ENCODE assay signal across 1 cellular context in genomic region chr15:90101969-90102890, GRCh38.
TF ChIP-seq lines count a peak whose summit lies in the region.

IDH2 (minus strand) TSS chr15:90102468; CDS start chr15:90102390, 78 bp downstream.

TF ChIP-seq in K562, 482 proteins besides CTCF, POLR2A, EP300 and RAD21 (continued from another document and continues in another):
- peak; percentile 84 for TF ChIP-seq VEZF1 (CRISPR knock-in tag; IDR thresholded peaks at IDR 0.05)
- peak in 1 of 2 experiments; percentile 69 for TF ChIP-seq E2F6 (IDR thresholded peaks at IDR 0.05; ENCODE audit: borderline replicate concordance in 1 of 2, extremely low read depth in 1 of 2, insufficient read depth in 1 of 2, insufficient read length in 1 of 2, low read depth in 1 of 2, low read length in 1 of 2, poor library complexity in 1 of 2, severe bottlenecking in 1 of 2)
- peak; percentile 76; the same call in 1 of the 2 replicates for TF ChIP-seq FOXP1 (CRISPR knock-in tag; IDR thresholded peaks at IDR 0.05)
- no peak for TF ChIP-seq BMI1 (IDR thresholded peaks at IDR 0.05; ENCODE audit: low read length)
- no peak for TF ChIP-seq ID3 (CRISPR knock-in tag; IDR thresholded peaks at IDR 0.05)
- TF ChIP-seq ID3 (tag; IDR thresholded peaks at IDR 0.05): peak; percentile 49; the same call in 1 of the 2 replicates
- peak; percentile 79 for TF ChIP-seq TBP (optimal IDR thresholded peaks at IDR 0.05; ENCODE audit: low read depth, low read length)
- no peak for TF ChIP-seq ZNF699 (CRISPR knock-in tag; IDR thresholded peaks at IDR 0.05; ENCODE audit: insufficient replicate concordance)
- TF ChIP-seq CBX1 (IDR thresholded peaks at IDR 0.05; ENCODE audit: low read depth): peak; percentile 47; the same call in 1 of the 2 replicates
- peak; percentile 79 for TF ChIP-seq CHD2 (IDR thresholded peaks at IDR 0.05; ENCODE audit: low read depth, low read length)
- TF ChIP-seq RBBP5 (IDR thresholded peaks at IDR 0.05; ENCODE audit: borderline replicate concordance, insufficient read depth, low read length, poor library complexity, severe bottlenecking): peak; percentile 68
- TF ChIP-seq L3MBTL2 (IDR thresholded peaks at IDR 0.05): peak; percentile 66; the same call in 1 of the 2 replicates
- TF ChIP-seq FUS (optimal IDR thresholded peaks at IDR 0.05; ENCODE audit: low read depth, low read length): peak; percentile 29
- TF ChIP-seq FOXJ3 (CRISPR knock-in tag; IDR thresholded peaks at IDR 0.05): no peak
- peak; percentile 89; the same call in 1 of the 2 replicates for TF ChIP-seq CTBP1 (IDR thresholded peaks at IDR 0.05; ENCODE audit: borderline replicate concordance)
- no peak for TF ChIP-seq ZBTB33 (CRISPR knock-in tag; IDR thresholded peaks at IDR 0.05)
- TF ChIP-seq CEBPB (tag; IDR thresholded peaks at IDR 0.05): no peak
- peak; percentile 90 for TF ChIP-seq THAP12 (CRISPR knock-in tag; IDR thresholded peaks at IDR 0.05)
- peak; percentile 14 for TF ChIP-seq NFYB (IDR thresholded peaks at IDR 0.05; ENCODE audit: extremely low read depth, insufficient read length)
- TF ChIP-seq EHMT2 (IDR thresholded peaks at IDR 0.05): no peak
- no peak for TF ChIP-seq ELF1 (tag; IDR thresholded peaks at IDR 0.05)
- peak; percentile 41 for TF ChIP-seq ARID4B (CRISPR knock-in tag; IDR thresholded peaks at IDR 0.05)
- TF ChIP-seq SUPT5H (IDR thresholded peaks at IDR 0.05): peak; percentile 62; the same call in 1 of the 2 replicates
- TF ChIP-seq KAT7 (CRISPR knock-in tag; IDR thresholded peaks at IDR 0.05; ENCODE audit: borderline replicate concordance): peak; percentile 48; the same call in 1 of the 2 replicates
- peak; percentile 95 for TF ChIP-seq POLR2G (IDR thresholded peaks at IDR 0.05; ENCODE audit: low read depth, low read length)
- peak in 1 of 3 experiments; percentile 67 for TF ChIP-seq YY1 (IDR thresholded peaks at IDR 0.05; ENCODE audit: borderline replicate concordance in 1 of 3, control insufficient read depth in 1 of 3, extremely low read depth in 1 of 3, insufficient read depth in 3 of 3, insufficient read length in 1 of 3, insufficient replicate concordance in 2 of 3, low read depth in 1 of 3, low read length in 2 of 3)
- peak; percentile 39; the same call in 1 of the 2 replicates for TF ChIP-seq SIN3B (IDR thresholded peaks at IDR 0.05; ENCODE audit: low read depth)
- TF ChIP-seq TEAD1 (CRISPR knock-in tag; IDR thresholded peaks at IDR 0.05): peak in 1 of 2 experiments; percentile 4; a peak in 1 of 4 replicates
- no peak for TF ChIP-seq MCM3 (IDR thresholded peaks at IDR 0.05)
- TF ChIP-seq MXD1 (CRISPR knock-in tag; IDR thresholded peaks at IDR 0.05; ENCODE audit: borderline replicate concordance, poor library complexity, severe bottlenecking): no peak
- peak in 1 of 2 experiments; percentile 65; a peak in 1 of 4 replicates for TF ChIP-seq SIN3A (IDR thresholded peaks at IDR 0.05; ENCODE audit: borderline replicate concordance in 2 of 2, control insufficient read depth in 1 of 2, low read depth in 2 of 2, low read length in 2 of 2)
- TF ChIP-seq AFF4 (CRISPR knock-in tag; IDR thresholded peaks at IDR 0.05): peak; percentile 81; the same call in 1 of the 2 replicates
- TF ChIP-seq TAF1 (IDR thresholded peaks at IDR 0.05; ENCODE audit: control insufficient read depth, extremely low read depth, insufficient read depth, low read length, severe bottlenecking): peak; percentile 77
- TF ChIP-seq PRMT5 (CRISPR knock-in tag; IDR thresholded peaks at IDR 0.05): no peak
- no peak for TF ChIP-seq CAMTA2 (CRISPR knock-in tag; conservative IDR thresholded peaks at IDR 0.05)
- no peak for TF ChIP-seq POLR2B (IDR thresholded peaks at IDR 0.05; ENCODE audit: low read depth, partially characterized antibody)
- TF ChIP-seq ZNF274 (IDR thresholded peaks at IDR 0.05; ENCODE audit: borderline replicate concordance, low read depth, low read length): no peak
- no peak for TF ChIP-seq HDAC3 (IDR thresholded peaks at IDR 0.05; ENCODE audit: borderline replicate concordance, partially characterized antibody)
- peak; percentile 31 to 78; a peak in 2 of 4 replicates for TF ChIP-seq NONO (IDR thresholded peaks at IDR 0.05; ENCODE audit: low read depth in 2 of 2, low read length in 1 of 2)
